28 cellular contexts compared by ENCODE assay signal in genomic region chr7:104836976-104837375, GRCh38.
"Had no signal": no experiment of that assay in that cellular context is flagged by ENCODE, and none has a peak within 500 bp of the region (broad histone marks: within the 10 kb centered on the region; RNA-seq: fewer than 3 reads in every experiment).

No MANE protein-coding gene starts in this region.

- H3K27ac Mint-ChIP-seq: activated CD4-positive, alpha-beta T cell treated with anti-CD3 and anti-CD28 coated beads, Interleukin-2, amount 10 ng/mL, durations not matched to agents 24 days and 14 days; activated CD8-positive, alpha-beta T cell treated with anti-CD3 and anti-CD28 coated beads, Interleukin-2, amount 10 ng/mL, durations not matched to agents 7 days and 5 days; activated naive CD4-positive, alpha-beta T cell treated with anti-CD3 and anti-CD28 coated beads for 36 hours; activated naive CD4-positive, alpha-beta T cell treated with anti-CD3 and anti-CD28 coated beads, Interleukin-2, amount 50 U/mL, for 72 hours; activated T-cell treated with anti-CD3 and anti-CD28 coated beads, Interleukin-2, amount 50 U/mL, for 24 hours; activated T-helper 2 cell treated with anti-CD3 and anti-CD28 coated beads, Interferon-gamma antibody, Interleukin-2, Interleukin-4, amounts not matched to agents 10 μg/mL and 5 μg/mL and 100 μg/mL, durations not matched to agents 14 hours and 24 hours and 36 hours; brain; T-helper 1 cell treated with Interleukin-12 subunit alpha and Interleukin-12 subunit beta and Interleukin-4 antibody, amounts not matched to agents 30 μg/mL and 1 μg/mL, for 36 hours; T-helper 2 cell treated with Interferon-gamma antibody and Interleukin-4, amounts not matched to agents 5 μg/mL and 100 μg/mL, for 36 hours had no signal

- H3K4me1 Mint-ChIP-seq: activated CD4-positive, alpha-beta T cell treated with anti-CD3 and anti-CD28 coated beads, Interleukin-2, amount 10 ng/mL, durations not matched to agents 24 days and 14 days; brain had no signal

- ATAC-seq: activated CD8-positive, alpha-beta T cell treated with anti-CD3 and anti-CD28 coated beads, Interleukin-2, amount 10 ng/mL, durations not matched to agents 7 days and 5 days; activated naive CD4-positive, alpha-beta T cell treated with anti-CD3 and anti-CD28 coated beads, Interleukin-2, amount 50 U/mL, for 72 hours; Panc1 had no signal

- H3K27me3 Mint-ChIP-seq: brain had no signal

- H3K4me1 ChIP-seq: adrenal gland, SJSA1 had no signal

- H3K4me3 ChIP-seq: adrenal gland, MG63, SJSA1 had no signal

- H3K9me3 Mint-ChIP-seq: activated CD4-positive, alpha-beta T cell treated with anti-CD3 and anti-CD28 coated beads, Interleukin-2, amount 10 ng/mL, durations not matched to agents 24 days and 14 days; activated naive CD4-positive, alpha-beta T cell treated with anti-CD3 and anti-CD28 coated beads for 36 hours; activated naive CD4-positive, alpha-beta T cell treated with anti-CD3 and anti-CD28 coated beads, Interleukin-2, amount 50 U/mL, for 72 hours; activated T-cell treated with anti-CD3 and anti-CD28 coated beads, Interleukin-2, amount 50 U/mL, for 24 hours; activated T-helper 2 cell treated with anti-CD3 and anti-CD28 coated beads, Interferon-gamma antibody, Interleukin-2, Interleukin-4, amounts not matched to agents 10 μg/mL and 5 μg/mL and 100 μg/mL, durations not matched to agents 14 hours and 24 hours and 36 hours; brain; T-helper 1 cell treated with Interleukin-12 subunit alpha and Interleukin-12 subunit beta and Interleukin-4 antibody, amounts not matched to agents 30 μg/mL and 1 μg/mL, for 36 hours; T-helper 2 cell treated with Interferon-gamma antibody and Interleukin-4, amounts not matched to agents 5 μg/mL and 100 μg/mL, for 36 hours had no signal

- H3K27me3 ChIP-seq: adrenal gland, SJSA1 had no signal

- H3K36me3 ChIP-seq: adrenal gland, MG63, SJSA1 had no signal

- DNase-seq: activated CD4-positive, alpha-beta T cell treated with anti-CD3 and anti-CD28 coated beads, Interleukin-2, amount 10 ng/mL, durations not matched to agents 24 days and 14 days; activated CD4-positive, alpha-beta T cell treated with anti-CD3 and anti-CD28 coated beads, Interleukin-2, amount 50 U/mL, for 4 hours; activated CD8-positive, alpha-beta T cell treated with anti-CD3 and anti-CD28 coated beads, Interleukin-2, amount 10 ng/mL, durations not matched to agents 7 days and 5 days; activated gamma-delta T cell; activated naive CD4-positive, alpha-beta T cell treated with anti-CD3 and anti-CD28 coated beads for 36 hours; activated T-cell treated with anti-CD3 and anti-CD28 coated beads, Interleukin-2, amount 50 U/mL, for 24 hours; adrenal gland; IMR-90; Karpas-422; KBM-7; MG63; NCI-H1048; NCI-H1105 treated with DMSO at 0.1 percent for 48 hours; NCI-H1436; NCI-H1694; NCI-H1930; NCI-H2081 treated with DMSO at 0.1 percent for 48 hours; NCI-H226; NCI-H524 treated with DMSO at 0.1 percent for 48 hours; SHP77 treated with DMSO at 0.1 percent for 48 hours; SK-N-SH had no signal

- H3K4me3 Mint-ChIP-seq: activated CD4-positive, alpha-beta T cell treated with anti-CD3 and anti-CD28 coated beads, Interleukin-2, amount 10 ng/mL, durations not matched to agents 24 days and 14 days; activated CD8-positive, alpha-beta T cell treated with anti-CD3 and anti-CD28 coated beads, Interleukin-2, amount 10 ng/mL, durations not matched to agents 7 days and 5 days; activated naive CD4-positive, alpha-beta T cell treated with anti-CD3 and anti-CD28 coated beads for 36 hours; activated T-cell treated with anti-CD3 and anti-CD28 coated beads, Interleukin-2, amount 50 U/mL, for 24 hours; brain; T-helper 1 cell treated with Interleukin-12 subunit alpha and Interleukin-12 subunit beta and Interleukin-4 antibody, amounts not matched to agents 30 μg/mL and 1 μg/mL, for 36 hours; T-helper 2 cell treated with Interferon-gamma antibody and Interleukin-4, amounts not matched to agents 5 μg/mL and 100 μg/mL, for 36 hours had no signal

- H3K9me3 ChIP-seq: adrenal gland, MG63, SJSA1, SK-N-SH had no signal

- H3K27ac ChIP-seq: adrenal gland, SJSA1 had no signal

- H3K36me3 Mint-ChIP-seq: activated naive CD4-positive, alpha-beta T cell treated with anti-CD3 and anti-CD28 coated beads, Interleukin-2, amount 50 U/mL, for 72 hours; brain had no signal
